ENCODE assay signal across 10 cellular contexts in genomic region chr5:14167211-14167845, GRCh38. TPM values are rescaled to one million over a fixed set of nuclear protein-coding genes. Genes with fewer than 3 reads are reported as not detected.
A peak's percentile ranks its signal among the peaks of the same experiment; 100 is the strongest.
DNase-seq lines count a peak whose midpoint lies in the region; ATAC-seq, FAIRE-seq and TF ChIP-seq lines count a peak whose summit lies in the region.
"Had no signal": no experiment of that assay in that cellular context is flagged by ENCODE, and none has a peak within 500 bp of the region (broad histone marks: within the 10 kb centered on the region; RNA-seq: fewer than 3 reads in every experiment).

No MANE protein-coding gene starts in this region.

- no peak overlapping the region for H3K4me3 Mint-ChIP-seq in CD14-positive monocyte
- no peak overlapping the region for H3K4me3 Mint-ChIP-seq in activated CD4-positive, alpha-beta T cell treated with anti-CD3 and anti-CD28 coated beads for 36 hours

- intact Hi-C loops in CD14-positive monocyte (cut with micrococcal nuclease), result loop anchor here in 1 of 2 donors (5.0 kb wide), 1 partner anchor 35 kb away; no protein-coding TSS in a partner anchor
- intact Hi-C loops in activated CD4-positive, alpha-beta T cell treated with anti-CD3 and anti-CD28 coated beads for 36 hours (cut with DNase I, micrococcal nuclease), result no loop called here

- H3K9me3 Mint-ChIP-seq in CD14-positive monocyte, result peaks cover 3 to 11% (median 8%) of the 10 kb centered on the region in 7 donors
- peaks cover 2% of the 10 kb centered on the region for H3K9me3 Mint-ChIP-seq in activated CD4-positive, alpha-beta T cell treated with anti-CD3 and anti-CD28 coated beads for 36 hours (ENCODE audit: low read depth)

- H4K20me1 ChIP-seq in GM23248 (ENCODE audit: insufficient read depth) (peaks cover 22% of the 10 kb centered on the region; the same call in 1 of the 2 replicates), hepatocyte (ENCODE audit: insufficient read depth, poor library complexity, severe bottlenecking) (peaks cover 76% of the 10 kb centered on the region)

- no peaks in the 10 kb centered on the region for H3K27me3 Mint-ChIP-seq in CD14-positive monocyte (ENCODE audit: low read depth in 3 of 3)
- H3K27me3 Mint-ChIP-seq in activated CD4-positive, alpha-beta T cell treated with anti-CD3 and anti-CD28 coated beads for 36 hours, result peaks cover 3% of the 10 kb centered on the region

- no peak for DNase-seq in CD14-positive monocyte (ENCODE audit: low spot score)
- peak; percentile 80 for DNase-seq in GM23248
- DNase-seq in RCC 7860 (ENCODE audit: low spot score), result peak; percentile 82
- peak; percentile 79 for DNase-seq in kidney tubule cell (ENCODE audit: low spot score)
- no peak for DNase-seq in hepatocyte (ENCODE audit: low spot score)
- DNase-seq in NCI-H1105 treated with DMSO at 0.1 percent for 48 hours (lab: John Stamatoyannopoulos, UW), result no peak
- DNase-seq in activated CD4-positive, alpha-beta T cell treated with anti-CD3 and anti-CD28 coated beads for 36 hours, result no peak
- DNase-seq in stimulated activated CD4-positive, alpha-beta T cell treated with anti-CD3 and anti-CD28 coated beads, Interleukin-2, amount 100 ng/mL, for 24 hours, result no peak
- DNase-seq: DMS 273 treated with DMSO at 0.1 percent for 48 hours had no signal

- H3K9me2 ChIP-seq in GM23248 (ENCODE audit: insufficient read depth) (no peaks in the 10 kb centered on the region), hepatocyte (replicated peaks; ENCODE audit: insufficient read depth) (no peaks in the 10 kb centered on the region)

- CTCF ChIA-PET in activated CD4-positive, alpha-beta T cell treated with anti-CD3 and anti-CD28 coated beads for 36 hours (lab: Charles Lee), result no interaction called here

- no peak overlapping the region for H2AFZ ChIP-seq in GM23248
- no peak overlapping the region for H2AFZ ChIP-seq in hepatocyte

- H3K4me3 ChIP-seq in GM23248, result no peak overlapping the region
- H3K4me3 ChIP-seq in hepatocyte, result no peak overlapping the region

- H3K4me2 ChIP-seq in GM23248 (ENCODE audit: unreplicated experiment) (peak overlapping the region; percentile 10), hepatocyte (no peak overlapping the region)

- FAIRE-seq in RCC 7860 (lab: Jason Lieb, UNC), result peak; percentile 84

- 57 to 62% methylated on average over 5 of the region's 5 CpGs for WGBS in GM23248 (ENCODE audit: low coverage in 1 of 2, low lambda C conversion rate in 2 of 2, missing lambda C conversion rate in 2 of 2), 2 experiments
- 79% methylated on average over 5 of the region's 5 CpGs for WGBS in hepatocyte (ENCODE audit: low lambda C conversion rate, missing lambda C conversion rate)

- H3F3A ChIP-seq in GM23248 (ENCODE audit: insufficient read depth), result peaks cover 93% of the 10 kb centered on the region

- H3K27ac Mint-ChIP-seq in CD14-positive monocyte, result peak overlapping the region in 6 of 7 donors; percentile 13 to 79 (median 47)
- H3K27ac Mint-ChIP-seq in activated CD4-positive, alpha-beta T cell treated with anti-CD3 and anti-CD28 coated beads for 36 hours, result no peak overlapping the region

- ATAC-seq in activated CD4-positive, alpha-beta T cell treated with anti-CD3 and anti-CD28 coated beads for 36 hours, result no peak

- POLR2A ChIA-PET in activated CD4-positive, alpha-beta T cell treated with anti-CD3 and anti-CD28 coated beads for 36 hours (lab: Charles Lee), result no interaction called here

- H3K36me3 Mint-ChIP-seq in CD14-positive monocyte, result peaks cover 2 to 6% of the 10 kb centered on the region in 2 donors
- H3K36me3 Mint-ChIP-seq in activated CD4-positive, alpha-beta T cell treated with anti-CD3 and anti-CD28 coated beads for 36 hours (ENCODE audit: low read depth), result no peaks in the 10 kb centered on the region

- peaks cover 64% of the 10 kb centered on the region for H3K4me1 Mint-ChIP-seq in CD14-positive monocyte
- H3K4me1 Mint-ChIP-seq in activated CD4-positive, alpha-beta T cell treated with anti-CD3 and anti-CD28 coated beads for 36 hours, result peaks cover 8% of the 10 kb centered on the region

- in situ Hi-C loops in GM23248 (cut with MboI), result no loop called here

- H3K9me3 ChIP-seq in GM23248 (ENCODE audit: low read depth), result no peaks in the 10 kb centered on the region
- H3K9me3 ChIP-seq in hepatocyte (ENCODE audit: low read depth), result no peaks in the 10 kb centered on the region

- peak overlapping the region; percentile 49 for H3K27ac ChIP-seq in GM23248
- no peak overlapping the region for H3K27ac ChIP-seq in hepatocyte
- H3K27ac ChIP-seq: HL-60 had no signal

- peaks cover 100% of the 10 kb centered on the region for H3K79me2 ChIP-seq in GM23248 (ENCODE audit: insufficient read depth)
- peaks cover 100% of the 10 kb centered on the region for H3K79me2 ChIP-seq in hepatocyte

- no peak for TF ChIP-seq CTCF in CD14-positive monocyte (IDR thresholded peaks at IDR 0.05)
- TF ChIP-seq CTCF in hepatocyte (IDR thresholded peaks at IDR 0.05; ENCODE audit: poor library complexity), result no peak

- H3K27me3 ChIP-seq in GM23248 (replicated peaks; ENCODE audit: insufficient read depth), result no peaks in the 10 kb centered on the region
- no peaks in the 10 kb centered on the region for H3K27me3 ChIP-seq in hepatocyte

- H3K4me1 ChIP-seq in GM23248 (ENCODE audit: insufficient read depth) (peaks cover 75% of the 10 kb centered on the region), hepatocyte (ENCODE audit: insufficient read depth) (peaks cover 13% of the 10 kb centered on the region)

- H3K9ac ChIP-seq in GM23248, result no peak overlapping the region

- peaks cover 10% of the 10 kb centered on the region for H3K36me3 ChIP-seq in GM23248 (ENCODE audit: low read depth)
- no peaks in the 10 kb centered on the region for H3K36me3 ChIP-seq in hepatocyte (replicated peaks; ENCODE audit: insufficient read depth, low read depth)

RNA-seq across cellular contexts. Expression of gene TRIO, which starts 24.2 kb away (rescaled TPM):
- polyA plus RNA-seq in CD14-positive monocyte, result 1 to 10 TPM; 1.7 to 2.1 TPM
- 171 and 198 TPM in 2 replicates for total RNA-seq in GM23248 (2014; rRNA removed; shearing (Covaris generic))
- 19.0 and 28.1 TPM in 2 replicates for polyA plus RNA-seq in GM23248 (2016; fragmentation: Nextera tagmentation; extraction: Ambion mirVana)
- total RNA-seq in hepatocyte, result 63.0 and 78.2 TPM in 2 replicates
- 18.5 and 25.6 TPM in 2 replicates for polyA plus RNA-seq in hepatocyte
- 10 to 100 TPM in 1 of 2 experiments, 1 to 10 TPM in 1; 9.2 to 11.3 TPM for total RNA-seq in activated CD4-positive, alpha-beta T cell treated with anti-CD3 and anti-CD28 coated beads for 36 hours

Comparison
In these comparisons a context has a peak if more than half of its experiments do, and no peak if none do; other contexts are left out.
1. DNase-seq: peak in GM23248 (single experiment), RCC 7860 (single experiment) and kidney tubule cell (single experiment); none in CD14-positive monocyte (single experiment), hepatocyte (single experiment), NCI-H1105 treated with DMSO at 0.1 percent for 48 hours (single experiment), activated CD4-positive, alpha-beta T cell treated with anti-CD3 and anti-CD28 coated beads for 36 hours (single experiment) and stimulated activated CD4-positive, alpha-beta T cell treated with anti-CD3 and anti-CD28 coated beads, Interleukin-2, amount 100 ng/mL, for 24 hours (0 of 2).